In genomic region chr9:127116946-127117345, GRCh38 we compare ENCODE assay signal across 16 cellular contexts. TPM values are rescaled to one million over a fixed set of nuclear protein-coding genes. Genes with fewer than 3 reads are reported as not detected.
A peak's percentile ranks its signal among the peaks of the same experiment; 100 is the strongest.
DNase-seq lines count a peak whose midpoint lies in the region; ATAC-seq and TF ChIP-seq lines count a peak whose summit lies in the region.
"Had no signal": no experiment of that assay in that cellular context is flagged by ENCODE, and none has a peak within 500 bp of the region (broad histone marks: within the 10 kb centered on the region; RNA-seq: fewer than 3 reads in every experiment).

No MANE protein-coding gene starts in this region.

- H3K9me3 ChIP-seq in skeletal muscle tissue (ENCODE audit: control insufficient read depth in 3 of 3, low read length in 3 of 3) = no peaks in the 10 kb centered on the region
- H3K9me3 ChIP-seq: A549, lower lobe of right lung, spleen, upper lobe of left lung had no signal

- peak overlapping the region; percentile 64 for H3K27ac Mint-ChIP-seq in activated CD4-positive, alpha-beta T cell treated with anti-CD3 and anti-CD28 coated beads, Interleukin-2, amount 10 ng/mL, durations not matched to agents 7 days and 5 days

- peak overlapping the region in 2 of 3 donors; percentile 5 to 62 for H3K9ac ChIP-seq in skeletal muscle tissue (ENCODE audit: low read depth in 1 of 3, low read length in 3 of 3)

- TF ChIP-seq CTCF in fibroblast of pulmonary artery (IDR thresholded peaks at IDR 0.05; ENCODE audit: low read length, missing control alignments) = no peak

- peaks cover 19% of the 10 kb centered on the region for H3K4me1 Mint-ChIP-seq in activated CD4-positive, alpha-beta T cell treated with anti-CD3 and anti-CD28 coated beads, Interleukin-2, amount 10 ng/mL, durations not matched to agents 7 days and 5 days

- POLR2A ChIA-PET in activated CD4-positive, alpha-beta T cell treated with anti-CD3 and anti-CD28 coated beads, Interleukin-2, amount 10 ng/mL, durations not matched to agents 7 days and 5 days (lab: Charles Lee) = no interaction called here

- H3K4me3 ChIP-seq in fibroblast of pulmonary artery (replicated peaks; ENCODE audit: low read depth, low read length) = no peak overlapping the region
- peak overlapping the region in 2 of 3 donors; percentile 13 to 40 for H3K4me3 ChIP-seq in skeletal muscle tissue (ENCODE audit: low read length in 3 of 3)
- H3K4me3 ChIP-seq: A549, lower lobe of right lung, spleen, upper lobe of left lung had no signal

- ATAC-seq in HG02981 (IDR thresholded peaks at IDR 0.05; ENCODE audit: unreplicated experiment) = no peak
- ATAC-seq: A549, lower lobe of right lung had no signal

- no peaks in the 10 kb centered on the region for H3K36me3 Mint-ChIP-seq in activated CD4-positive, alpha-beta T cell treated with anti-CD3 and anti-CD28 coated beads, Interleukin-2, amount 10 ng/mL, durations not matched to agents 7 days and 5 days (ENCODE audit: low read depth)

- H3K27me3 Mint-ChIP-seq in activated CD4-positive, alpha-beta T cell treated with anti-CD3 and anti-CD28 coated beads, Interleukin-2, amount 10 ng/mL, durations not matched to agents 7 days and 5 days = peaks cover 20% of the 10 kb centered on the region

- H3K4me1 ChIP-seq in skeletal muscle tissue (ENCODE audit: control insufficient read depth in 3 of 3, insufficient read depth in 3 of 3, low read length in 3 of 3) = peaks cover 72 to 97% (median 94%) of the 10 kb centered on the region in 3 donors

- H3K27me3 ChIP-seq in skeletal muscle tissue (ENCODE audit: control insufficient read depth in 3 of 3, insufficient read depth in 3 of 3, low read length in 3 of 3) = no peaks in the 10 kb centered on the region
- H3K27me3 ChIP-seq: upper lobe of left lung had no signal

- no peak overlapping the region for H3K4me3 Mint-ChIP-seq in activated CD4-positive, alpha-beta T cell treated with anti-CD3 and anti-CD28 coated beads, Interleukin-2, amount 10 ng/mL, durations not matched to agents 7 days and 5 days

- no peak for DNase-seq in activated CD4-positive, alpha-beta T cell treated with anti-CD3 and anti-CD28 coated beads, Interleukin-2, amount 10 ng/mL, durations not matched to agents 7 days and 5 days
- DNase-seq in activated CD4-positive, alpha-beta T cell treated with anti-CD3 and anti-CD28 coated beads for 48 hours = no peak
- DNase-seq in NAMALWA (ENCODE audit: low spot score) = peak; percentile 8
- DNase-seq in fibroblast of pulmonary artery (ENCODE audit: low read depth) = peak; percentile 32
- no peak for DNase-seq in NCI-H2196 (lab: John Stamatoyannopoulos, UW; ENCODE audit: unreplicated experiment)
- DNase-seq in NCI-H1092 (lab: John Stamatoyannopoulos, UW) = no peak
- DNase-seq: activated naive CD4-positive, alpha-beta T cell treated with anti-CD3 and anti-CD28 coated beads, Interleukin-2, amount 50 U/mL, for 16 hours; hypothalamus; lower lobe of right lung; NCI-H446; spleen; upper lobe of left lung had no signal

- peak overlapping the region; percentile 51 for H3K27ac ChIP-seq in skeletal muscle tissue (ENCODE audit: low read depth, low read length)
- H3K27ac ChIP-seq: A549, lower lobe of right lung, upper lobe of left lung had no signal

- H3K9me3 Mint-ChIP-seq in activated CD4-positive, alpha-beta T cell treated with anti-CD3 and anti-CD28 coated beads, Interleukin-2, amount 10 ng/mL, durations not matched to agents 7 days and 5 days = no peaks in the 10 kb centered on the region

- CTCF ChIA-PET in activated CD4-positive, alpha-beta T cell treated with anti-CD3 and anti-CD28 coated beads, Interleukin-2, amount 10 ng/mL, durations not matched to agents 7 days and 5 days (lab: Charles Lee) = interaction anchor here (0.6 to 1.3 kb wide), 3 partner anchors 8 to 191 kb away, joined by 3 read pairs; no protein-coding TSS in a partner anchor

- H3K36me3 ChIP-seq in skeletal muscle tissue (ENCODE audit: control insufficient read depth in 3 of 3, insufficient read depth in 3 of 3, low read length in 3 of 3) = peaks cover 0 to 14% (median 7%) of the 10 kb centered on the region in 3 donors
- H3K36me3 ChIP-seq: lower lobe of right lung, upper lobe of left lung had no signal

RNA-seq across cellular contexts. Expression of gene ANGPTL2, which starts 5.5 kb away (rescaled TPM):
- not detected for total RNA-seq in activated CD4-positive, alpha-beta T cell treated with anti-CD3 and anti-CD28 coated beads, Interleukin-2, amount 10 ng/mL, durations not matched to agents 7 days and 5 days
- 37.6 TPM for total RNA-seq in skeletal muscle tissue
- total RNA-seq: T-helper 2 cell treated with Interferon-gamma antibody and Interleukin-4, amounts not matched to agents 100 ng/mL and 5 ng/mL, for 36 hours had no signal

Comparison
In these comparisons a context has a peak if more than half of its experiments do, and no peak if none do; other contexts are left out.
1. DNase-seq: peak in NAMALWA (single experiment) and fibroblast of pulmonary artery (single experiment); none in activated CD4-positive, alpha-beta T cell treated with anti-CD3 and anti-CD28 coated beads, Interleukin-2, amount 10 ng/mL, durations not matched to agents 7 days and 5 days (single experiment), activated CD4-positive, alpha-beta T cell treated with anti-CD3 and anti-CD28 coated beads for 48 hours (single experiment), NCI-H2196 (single experiment) and NCI-H1092 (single experiment).
2. RNA of gene ANGPTL2, which starts 5.5 kb away (total RNA-seq): 37.6 TPM in skeletal muscle tissue (single experiment); not detected in activated CD4-positive, alpha-beta T cell treated with anti-CD3 and anti-CD28 coated beads, Interleukin-2, amount 10 ng/mL, durations not matched to agents 7 days and 5 days; every median in the first group is over 10 times any median in the second.